1 cellular context compared by ENCODE assay signal in the genomic region with DNA sequence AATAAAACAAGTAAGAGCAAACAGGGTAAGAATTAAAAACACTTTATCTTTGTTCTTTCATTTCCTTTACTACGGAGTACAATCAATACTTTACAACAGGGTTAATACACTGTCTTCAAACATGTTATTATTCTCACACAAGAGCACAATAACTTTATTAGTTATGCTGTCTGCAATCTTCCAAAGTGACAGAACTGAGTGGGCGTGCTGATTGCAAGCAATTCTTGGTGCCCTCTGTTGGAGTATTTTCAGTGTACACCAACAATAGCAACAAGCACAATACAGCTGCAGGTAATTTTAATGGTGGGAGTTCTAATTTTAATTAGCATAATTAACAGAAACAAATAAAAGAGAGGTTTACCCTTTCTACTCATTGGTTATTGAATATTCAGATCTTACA.
TF ChIP-seq lines count a peak whose summit lies in the region.

No MANE protein-coding gene starts in this region.

TF ChIP-seq in GM12878, 131 proteins besides CTCF, POLR2A, EP300 and RAD21:
- no peak for TF ChIP-seq POLR2AphosphoS5 (IDR thresholded peaks at IDR 0.05; ENCODE audit: low read length)
- TF ChIP-seq, protein P1, sequence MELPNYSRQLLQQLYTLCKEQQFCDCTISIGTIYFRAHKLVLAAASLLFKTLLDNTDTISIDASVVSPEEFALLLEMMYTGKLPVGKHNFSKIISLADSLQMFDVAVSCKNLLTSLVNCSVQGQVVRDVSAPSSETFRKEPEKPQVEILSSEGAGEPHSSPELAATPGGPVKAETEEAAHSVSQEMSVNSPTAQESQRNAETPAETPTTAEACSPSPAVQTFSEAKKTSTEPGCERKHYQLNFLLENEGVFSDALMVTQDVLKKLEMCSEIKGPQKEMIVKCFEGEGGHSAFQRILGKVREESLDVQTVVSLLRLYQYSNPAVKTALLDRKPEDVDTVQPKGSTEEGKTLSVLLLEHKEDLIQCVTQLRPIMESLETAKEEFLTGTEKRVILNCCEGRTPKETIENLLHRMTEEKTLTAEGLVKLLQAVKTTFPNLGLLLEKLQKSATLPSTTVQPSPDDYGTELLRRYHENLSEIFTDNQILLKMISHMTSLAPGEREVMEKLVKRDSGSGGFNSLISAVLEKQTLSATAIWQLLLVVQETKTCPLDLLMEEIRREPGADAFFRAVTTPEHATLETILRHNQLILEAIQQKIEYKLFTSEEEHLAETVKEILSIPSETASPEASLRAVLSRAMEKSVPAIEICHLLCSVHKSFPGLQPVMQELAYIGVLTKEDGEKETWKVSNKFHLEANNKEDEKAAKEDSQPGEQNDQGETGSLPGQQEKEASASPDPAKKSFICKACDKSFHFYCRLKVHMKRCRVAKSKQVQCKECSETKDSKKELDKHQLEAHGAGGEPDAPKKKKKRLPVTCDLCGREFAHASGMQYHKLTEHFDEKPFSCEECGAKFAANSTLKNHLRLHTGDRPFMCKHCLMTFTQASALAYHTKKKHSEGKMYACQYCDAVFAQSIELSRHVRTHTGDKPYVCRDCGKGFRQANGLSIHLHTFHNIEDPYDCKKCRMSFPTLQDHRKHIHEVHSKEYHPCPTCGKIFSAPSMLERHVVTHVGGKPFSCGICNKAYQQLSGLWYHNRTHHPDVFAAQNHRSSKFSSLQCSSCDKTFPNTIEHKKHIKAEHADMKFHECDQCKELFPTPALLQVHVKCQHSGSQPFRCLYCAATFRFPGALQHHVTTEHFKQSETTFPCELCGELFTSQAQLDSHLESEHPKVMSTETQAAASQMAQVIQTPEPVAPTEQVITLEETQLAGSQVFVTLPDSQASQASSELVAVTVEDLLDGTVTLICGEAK (IDR thresholded peaks at IDR 0.05; ENCODE audit: borderline replicate concordance): peak; percentile 65
- TF ChIP-seq IKZF1 (conservative IDR thresholded peaks at IDR 0.05): no peak
- TF ChIP-seq MTA3 (IDR thresholded peaks at IDR 0.05; ENCODE audit: borderline replicate concordance, low read length): no peak
